ENCODE assay signal across 15 cellular contexts in genomic region chr4:176302283-176303275, GRCh38. TPM values are rescaled to one million over a fixed set of nuclear protein-coding genes. Genes with fewer than 3 reads are reported as not detected.
DNase-seq lines count a peak whose midpoint lies in the region; ATAC-seq, FAIRE-seq and TF ChIP-seq lines count a peak whose summit lies in the region.
"Had no signal": no experiment of that assay in that cellular context is flagged by ENCODE, and none has a peak within 500 bp of the region (broad histone marks: within the 10 kb centered on the region; RNA-seq: fewer than 3 reads in every experiment).

No MANE protein-coding gene starts in this region.

- no peaks in the 10 kb centered on the region for H3K27me3 ChIP-seq in trophoblast cell (ENCODE audit: insufficient read depth, low read length)

- no peak overlapping the region for H2BK12ac ChIP-seq in trophoblast cell (ENCODE audit: low read length)

- no peak for TF ChIP-seq POLR2A in erythroblast (IDR thresholded peaks at IDR 0.05; ENCODE audit: low read length)

- H3K23ac ChIP-seq in trophoblast cell (ENCODE audit: low read length): no peak overlapping the region

- no peak overlapping the region for H2AK5ac ChIP-seq in trophoblast cell (ENCODE audit: low read length)

- no peak overlapping the region for H4K12ac ChIP-seq in trophoblast cell (ENCODE audit: low read depth, low read length)

- no peak overlapping the region for H3K18ac ChIP-seq in trophoblast cell (ENCODE audit: low read length)

- no peak overlapping the region for H2BK5ac ChIP-seq in trophoblast cell (ENCODE audit: low read depth, low read length, poor library complexity)

- no peak overlapping the region for H4K91ac ChIP-seq in trophoblast cell (ENCODE audit: low read depth, low read length)

- H3K27me3 Mint-ChIP-seq in progenitor cell of endocrine pancreas: no peaks in the 10 kb centered on the region

- no peaks in the 10 kb centered on the region for H3K9me3 ChIP-seq in trophoblast cell (ENCODE audit: insufficient read depth, low read depth, low read length)

- no peak overlapping the region for H2AFZ ChIP-seq in trophoblast cell (ENCODE audit: insufficient read depth, low read length, poor library complexity)

- no peak overlapping the region for H3K4me2 ChIP-seq in trophoblast cell (ENCODE audit: low read length)

- no peak overlapping the region for H3K4ac ChIP-seq in trophoblast cell (ENCODE audit: low read depth, low read length)

- H3K36me3 Mint-ChIP-seq in progenitor cell of endocrine pancreas (ENCODE audit: insufficient read depth): no peaks in the 10 kb centered on the region
- H3K36me3 Mint-ChIP-seq: memory B cell had no signal

- POLR2A ChIA-PET in GM10248 (lab: Yijun Ruan, JAX): no interaction called here

- H3K14ac ChIP-seq in trophoblast cell (ENCODE audit: low read length): no peak overlapping the region

- no peaks in the 10 kb centered on the region for H3K4me1 Mint-ChIP-seq in progenitor cell of endocrine pancreas (ENCODE audit: low read depth)
- H3K4me1 Mint-ChIP-seq: memory B cell had no signal

- no peaks in the 10 kb centered on the region for H3K9me3 Mint-ChIP-seq in progenitor cell of endocrine pancreas (ENCODE audit: low read depth)
- H3K9me3 Mint-ChIP-seq: memory B cell had no signal

- H3K79me2 ChIP-seq in trophoblast cell (ENCODE audit: control insufficient read depth, insufficient read depth, low read length, poor library complexity): no peaks in the 10 kb centered on the region

- H3K27ac ChIP-seq in epithelial cell of prostate: no peak overlapping the region
- H3K27ac ChIP-seq in trophoblast cell (ENCODE audit: low read depth, low read length): no peak overlapping the region

- H3K79me1 ChIP-seq in trophoblast cell (ENCODE audit: low read length): no peaks in the 10 kb centered on the region

- ATAC-seq in HG02970 (IDR thresholded peaks at IDR 0.05; ENCODE audit: low FRiP score, unreplicated experiment): no peak

- H2BK120ac ChIP-seq in trophoblast cell (ENCODE audit: insufficient read depth, low read length, poor library complexity): no peak overlapping the region

- no peak overlapping the region for H3K9ac ChIP-seq in trophoblast cell (ENCODE audit: low read length)

- DNase-seq in GM03348 (ENCODE audit: low spot score): peak; percentile 68
- DNase-seq in RCC 7860 (ENCODE audit: low spot score): peak; percentile 51
- DNase-seq in epithelial cell of prostate (ENCODE audit: low read depth, low spot score): peak; percentile 39
- DNase-seq in trophoblast cell: peak; percentile 23 to 74
- DNase-seq in erythroblast (lab: John Stamatoyannopoulos, UW): no peak
- no peak for DNase-seq in GM10248 (ENCODE audit: extremely low spot score)
- DNase-seq in progenitor cell of endocrine pancreas (ENCODE audit: low spot score, unreplicated experiment): no peak
- DNase-seq: activated effector memory CD4-positive, alpha-beta T cell treated with Interleukin-2 at 50 U/mL for 16 hours; glutamatergic neuron; MV-4-11; NCI-H524; substantia nigra had no signal

- no peak overlapping the region for H3K4me3 Mint-ChIP-seq in progenitor cell of endocrine pancreas (ENCODE audit: low read depth)
- H3K4me3 Mint-ChIP-seq: memory B cell had no signal

- H3K4me3 ChIP-seq in trophoblast cell (ENCODE audit: low read depth, low read length): no peak overlapping the region

- CTCF ChIA-PET in GM10248 (lab: Yijun Ruan, JAX): interaction anchor here (0.9 to 1.9 kb wide), 4 partner anchors 11 to 192 kb away, joined by 3 to 5 read pairs (median 4); no protein-coding TSS in a partner anchor

- no peak overlapping the region for H4K8ac ChIP-seq in trophoblast cell (ENCODE audit: low read depth, low read length)

- H3K4me1 ChIP-seq in trophoblast cell (ENCODE audit: control insufficient read depth in 1 of 2, insufficient read depth in 2 of 2, low read length in 2 of 2): peaks cover 0 to 3% of the 10 kb centered on the region in 2 experiments

- H3K27ac Mint-ChIP-seq in progenitor cell of endocrine pancreas: no peak overlapping the region
- H3K27ac Mint-ChIP-seq: memory B cell had no signal

- no peaks in the 10 kb centered on the region for H3K36me3 ChIP-seq in trophoblast cell (ENCODE audit: control insufficient read depth in 1 of 2, insufficient read depth in 2 of 2, low read length in 2 of 2)

- TF ChIP-seq CTCF in GM10248 (IDR thresholded peaks at IDR 0.05; ENCODE audit: control extremely low read depth, extremely low read depth, low read depth, missing control alignments): no peak
- TF ChIP-seq CTCF in progenitor cell of endocrine pancreas (IDR thresholded peaks at IDR 0.05; ENCODE audit: unreplicated experiment): no peak

- FAIRE-seq in RCC 7860 (lab: Jason Lieb, UNC): peak; percentile 81
- FAIRE-seq: colon had no signal

- no CpG with 5 or more reads among the region's 2 CpGs for WGBS in trophoblast cell (ENCODE audit: extremely low coverage, insufficient coverage, insufficient read length)

RNA-seq across cellular contexts. Expression of gene SPCS3, which starts 17.2 kb away (rescaled TPM):
- 161 and 205 TPM in 2 replicates for polyA plus RNA-seq in trophoblast cell (2013)
- total RNA-seq in progenitor cell of endocrine pancreas: 118 and 123 TPM in 2 replicates

RNA-seq across cellular contexts. Expression of gene ASB5, which starts 33.6 kb away (rescaled TPM):
- polyA plus RNA-seq in trophoblast cell (2013): 0.12 and 0.16 TPM in 2 replicates
- total RNA-seq in progenitor cell of endocrine pancreas: 0.50 and 0.84 TPM in 2 replicates

Comparison
In these comparisons a context has a peak if more than half of its experiments do, and no peak if none do; other contexts are left out.
1. DNase-seq: peak in GM03348 (single experiment), RCC 7860 (single experiment), epithelial cell of prostate (single experiment) and trophoblast cell (2 of 2); none in erythroblast (0 of 2), GM10248 (single experiment) and progenitor cell of endocrine pancreas (single experiment).